13 cellular contexts compared by ENCODE assay signal in genomic region chr17:41539979-41540701, GRCh38. TPM values are rescaled to one million over a fixed set of nuclear protein-coding genes. Genes with fewer than 3 reads are reported as not detected.
DNase-seq lines count a peak whose midpoint lies in the region; TF ChIP-seq lines count a peak whose summit lies in the region.
"Had no signal": no experiment of that assay in that cellular context is flagged by ENCODE, and none has a peak within 500 bp of the region (broad histone marks: within the 10 kb centered on the region; RNA-seq: fewer than 3 reads in every experiment).

No MANE protein-coding gene starts in this region.

- H3K4me2 ChIP-seq in hepatocyte = no peak overlapping the region

- H3K4me3 ChIP-seq in hepatocyte = no peak overlapping the region
- H3K4me3 ChIP-seq: skin epidermis, thoracic aorta had no signal

- H3K9me3 ChIP-seq in hepatocyte (ENCODE audit: low read depth) = no peaks in the 10 kb centered on the region
- H3K9me3 ChIP-seq: thoracic aorta had no signal

- no peaks in the 10 kb centered on the region for H3K79me2 ChIP-seq in hepatocyte

- no peak for TF ChIP-seq CTCF in hepatocyte (IDR thresholded peaks at IDR 0.05; ENCODE audit: poor library complexity)

- H3K4me1 ChIP-seq in hepatocyte (ENCODE audit: insufficient read depth) = peaks cover 45% of the 10 kb centered on the region

- peak overlapping the region; percentile 84 for H3K27ac ChIP-seq in hepatocyte
- H3K27ac ChIP-seq: thoracic aorta had no signal

- no peaks in the 10 kb centered on the region for H3K27me3 ChIP-seq in hepatocyte

- DNase-seq in DMS 273 (lab: John Stamatoyannopoulos, UW; ENCODE audit: unreplicated experiment) (peak; percentile 15), DMS 273 treated with DMSO at 0.1 percent for 48 hours (lab: John Stamatoyannopoulos, UW) (no peak), NCI-H1092 treated with DMSO at 0.1 percent for 48 hours (lab: John Stamatoyannopoulos, UW) (peak; percentile 6), hepatocyte (ENCODE audit: low spot score) (no peak), NCI-H1048 (lab: John Stamatoyannopoulos, UW) (no peak), NAMALWA (ENCODE audit: low spot score) (no peak)
- DNase-seq: 8988T, naive B cell had no signal

- H3K9me2 ChIP-seq in hepatocyte (replicated peaks; ENCODE audit: insufficient read depth) = no peaks in the 10 kb centered on the region

- no peaks in the 10 kb centered on the region for H4K20me1 ChIP-seq in hepatocyte (ENCODE audit: insufficient read depth, poor library complexity, severe bottlenecking)

- H2AFZ ChIP-seq in hepatocyte = no peak overlapping the region

- H3K36me3 ChIP-seq in hepatocyte (replicated peaks; ENCODE audit: insufficient read depth, low read depth) = no peaks in the 10 kb centered on the region
- H3K36me3 ChIP-seq: thoracic aorta had no signal

- 44% methylated on average over 7 of the region's 7 CpGs for WGBS in hepatocyte (ENCODE audit: low lambda C conversion rate, missing lambda C conversion rate)

RNA-seq across cellular contexts. Expression of gene KRT19, which starts 12.0 kb away (rescaled TPM):
- 623 and 817 TPM in 2 replicates for total RNA-seq in hepatocyte
- polyA plus RNA-seq in hepatocyte = 1,343 and 1,722 TPM in 2 replicates

RNA-seq across cellular contexts. Expression of gene KRT15, which starts 21.4 kb away (rescaled TPM):
- total RNA-seq in hepatocyte = 6.2 and 6.8 TPM in 2 replicates
- polyA plus RNA-seq in hepatocyte = 8.2 and 10.6 TPM in 2 replicates

RNA-seq across cellular contexts. Expression of gene KRT9, which starts 31.7 kb away (rescaled TPM):
- total RNA-seq in hepatocyte = not detected in 2 replicates
- not detected in 2 replicates for polyA plus RNA-seq in hepatocyte
- total RNA-seq: dermis blood vessel endothelial cell, fibroblast of villous mesenchyme, H4 had no signal

RNA-seq across cellular contexts. Expression of gene KRT13, which starts 34.7 kb away (rescaled TPM):
- 5.3 and 8.1 TPM in 2 replicates for total RNA-seq in hepatocyte
- polyA plus RNA-seq in hepatocyte = 15.1 and 24.8 TPM in 2 replicates
- total RNA-seq: dermis blood vessel endothelial cell, fibroblast of villous mesenchyme, H4 had no signal

RNA-seq across cellular contexts. Expression of gene KRT14, which starts 46.6 kb away (rescaled TPM):
- total RNA-seq in hepatocyte = 0.33 TPM in 1 of 2 replicates, not detected in the other
- 1.1 and 1.9 TPM in 2 replicates for polyA plus RNA-seq in hepatocyte
- total RNA-seq: fibroblast of villous mesenchyme, H4 had no signal

Comparison
In these comparisons a context has a peak if more than half of its experiments do, and no peak if none do; other contexts are left out.
1. DNase-seq: peak in DMS 273 (single experiment) and NCI-H1092 treated with DMSO at 0.1 percent for 48 hours (single experiment); none in DMS 273 treated with DMSO at 0.1 percent for 48 hours (single experiment), hepatocyte (single experiment), NCI-H1048 (single experiment) and NAMALWA (single experiment).